Comparison of ENCODE assay signal across 21 cellular contexts in genomic region chr22:23516304-23516703, GRCh38.
"Had no signal": no experiment of that assay in that cellular context is flagged by ENCODE, and none has a peak within 500 bp of the region (broad histone marks: within the 10 kb centered on the region; RNA-seq: fewer than 3 reads in every experiment).

No MANE protein-coding gene starts in this region.

- H3K4me1 ChIP-seq: psoas muscle had no signal

- H3K27me3 ChIP-seq: testis, uterus had no signal

- H3K27ac Mint-ChIP-seq: dendritic cell treated with granulocyte-macrophage colony-stimulating factor and Interleukin-4, amounts not matched to agents 40 ng/mL and 50 ng/mL, for 4 days; effector memory CD8-positive, alpha-beta T cell; immature natural killer cell; natural killer cell; stimulated activated memory B cell treated with anti-CD40 and anti-IgM and Interleukin-4, amounts not matched to agents 10 μg/mL and 1 μg/mL and 100 μg/mL, for 72 hours; stimulated activated naive CD8-positive, alpha-beta T cell treated with anti-CD3 and anti-CD28 coated beads, Interleukin-15, Interleukin-2, amounts not matched to agents 100 ng/mL and 50 ng/mL, for 24 hours; type B pancreatic cell had no signal

- FAIRE-seq: colon, keratinocyte had no signal

- H3K9me3 Mint-ChIP-seq: dendritic cell treated with granulocyte-macrophage colony-stimulating factor and Interleukin-4, amounts not matched to agents 40 ng/mL and 50 ng/mL, for 4 days; effector memory CD8-positive, alpha-beta T cell; immature natural killer cell; natural killer cell; stimulated activated memory B cell treated with anti-CD40 and anti-IgM and Interleukin-4, amounts not matched to agents 10 μg/mL and 1 μg/mL and 100 μg/mL, for 72 hours; stimulated activated naive CD8-positive, alpha-beta T cell treated with anti-CD3 and anti-CD28 coated beads, Interleukin-15, Interleukin-2, amounts not matched to agents 100 ng/mL and 50 ng/mL, for 24 hours; type B pancreatic cell had no signal

- H3K4me2 ChIP-seq: smooth muscle cell had no signal

- H3K27me3 Mint-ChIP-seq: type B pancreatic cell had no signal

- H3K36me3 ChIP-seq: esophagus squamous epithelium, neutrophil, uterus had no signal

- DNase-seq: cerebellar nuclear complex; effector memory CD8-positive, alpha-beta T cell; esophagus squamous epithelium; foreskin fibroblast; immature natural killer cell; mammary epithelial cell; natural killer cell; psoas muscle; stimulated activated CD4-positive, alpha-beta T cell treated with anti-CD3 and anti-CD28 coated beads, Interleukin-4, amount 100 ng/mL, for 24 hours; testis; uterus had no signal

- H3K4me3 ChIP-seq: esophagus squamous epithelium, psoas muscle, smooth muscle cell, testis, uterus had no signal

- H3K9me3 ChIP-seq: esophagus squamous epithelium, neutrophil, psoas muscle, testis, uterus had no signal

- ATAC-seq: effector memory CD8-positive, alpha-beta T cell; left lobe of liver; natural killer cell; psoas muscle; stimulated activated memory B cell treated with anti-CD40 and anti-IgM and Interleukin-4, amounts not matched to agents 10 μg/mL and 1 μg/mL and 100 μg/mL, for 72 hours had no signal

- H3K36me3 Mint-ChIP-seq: immature natural killer cell; natural killer cell; stimulated activated memory B cell treated with anti-CD40 and anti-IgM and Interleukin-4, amounts not matched to agents 10 μg/mL and 1 μg/mL and 100 μg/mL, for 72 hours; type B pancreatic cell had no signal

- H3K27ac ChIP-seq: epithelial cell of prostate, esophagus squamous epithelium, neutrophil, psoas muscle, testis, uterus had no signal

- H3K4me3 Mint-ChIP-seq: dendritic cell treated with granulocyte-macrophage colony-stimulating factor and Interleukin-4, amounts not matched to agents 40 ng/mL and 50 ng/mL, for 4 days; effector memory CD8-positive, alpha-beta T cell; immature natural killer cell; natural killer cell; stimulated activated memory B cell treated with anti-CD40 and anti-IgM and Interleukin-4, amounts not matched to agents 10 μg/mL and 1 μg/mL and 100 μg/mL, for 72 hours; stimulated activated naive CD8-positive, alpha-beta T cell treated with anti-CD3 and anti-CD28 coated beads, Interleukin-15, Interleukin-2, amounts not matched to agents 100 ng/mL and 50 ng/mL, for 24 hours; type B pancreatic cell had no signal
